ENCODE assay signal across 9 cellular contexts in the genomic region with DNA sequence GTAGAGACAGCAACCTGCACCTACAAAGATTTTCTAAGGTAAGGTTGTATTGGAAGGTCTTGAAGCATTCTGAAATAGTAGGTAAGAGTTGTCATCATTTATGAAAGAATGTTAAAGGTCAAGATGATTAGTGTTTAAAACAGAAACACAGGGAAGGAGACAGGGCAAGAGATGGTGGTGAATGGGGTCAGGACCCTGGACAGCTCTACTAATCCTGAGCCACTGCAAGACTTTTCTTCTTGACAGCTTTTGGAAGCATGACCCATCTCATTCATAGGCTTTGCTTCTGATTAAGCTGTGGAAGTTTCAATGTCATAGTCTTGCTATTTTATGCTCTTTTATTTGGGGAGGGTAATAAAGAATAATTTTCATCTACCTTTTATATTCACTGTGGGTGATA.
DNase-seq lines count a peak whose midpoint lies in the region; ATAC-seq and TF ChIP-seq lines count a peak whose summit lies in the region.
"Had no signal": no experiment of that assay in that cellular context is flagged by ENCODE, and none has a peak within 500 bp of the region (broad histone marks: within the 10 kb centered on the region; RNA-seq: fewer than 3 reads in every experiment).

No MANE protein-coding gene starts in this region.

- no peak overlapping the region for H3K27ac ChIP-seq in CD4-positive, CD25-positive, alpha-beta regulatory T cell (ENCODE audit: insufficient read depth, low read length, poor library complexity, severe bottlenecking)
- H3K27ac ChIP-seq: Peyer's patch had no signal

- no peak for ATAC-seq in CD4-positive, CD25-positive, alpha-beta regulatory T cell (ENCODE audit: low read depth in 2 of 2)
- ATAC-seq in activated CD8-positive, alpha-beta T cell treated with anti-CD3 and anti-CD28 coated beads for 36 hours: no peak
- ATAC-seq in GM19463 (IDR thresholded peaks at IDR 0.05; ENCODE audit: unreplicated experiment): no peak

- H3K36me3 Mint-ChIP-seq in CD4-positive, CD25-positive, alpha-beta regulatory T cell: peaks cover 3% of the 10 kb centered on the region
- H3K36me3 Mint-ChIP-seq in activated CD8-positive, alpha-beta T cell treated with anti-CD3 and anti-CD28 coated beads for 36 hours (ENCODE audit: low read depth): no peaks in the 10 kb centered on the region

- peaks cover 1% of the 10 kb centered on the region for H3K27me3 ChIP-seq in CD4-positive, CD25-positive, alpha-beta regulatory T cell (ENCODE audit: control insufficient read depth, insufficient read depth, low read length)
- H3K27me3 ChIP-seq: Peyer's patch had no signal

- H3K9me3 Mint-ChIP-seq in CD4-positive, CD25-positive, alpha-beta regulatory T cell: peaks cover 0 to 9% (median 0%) of the 10 kb centered on the region in 7 donors
- H3K9me3 Mint-ChIP-seq in activated CD8-positive, alpha-beta T cell treated with anti-CD3 and anti-CD28 coated beads for 36 hours: no peaks in the 10 kb centered on the region

- no peak for TF ChIP-seq CTCF in activated CD8-positive, alpha-beta T cell treated with anti-CD3 and anti-CD28 coated beads for 36 hours (IDR thresholded peaks at IDR 0.05)

- no peak overlapping the region for H3K4me3 ChIP-seq in CD4-positive, CD25-positive, alpha-beta regulatory T cell (ENCODE audit: low read depth, low read length)
- H3K4me3 ChIP-seq: Peyer's patch had no signal

- no peaks in the 10 kb centered on the region for H3K9me3 ChIP-seq in CD4-positive, CD25-positive, alpha-beta regulatory T cell (ENCODE audit: control insufficient read depth in 2 of 2, low read length in 2 of 2)
- H3K9me3 ChIP-seq: Peyer's patch had no signal

- no peaks in the 10 kb centered on the region for H3K4me1 Mint-ChIP-seq in CD4-positive, CD25-positive, alpha-beta regulatory T cell
- no peaks in the 10 kb centered on the region for H3K4me1 Mint-ChIP-seq in activated CD8-positive, alpha-beta T cell treated with anti-CD3 and anti-CD28 coated beads for 36 hours (ENCODE audit: low read depth)

- H3K4me1 ChIP-seq in CD4-positive, CD25-positive, alpha-beta regulatory T cell (ENCODE audit: control insufficient read depth, insufficient read depth, low read length, poor library complexity, severe bottlenecking): no peaks in the 10 kb centered on the region
- H3K4me1 ChIP-seq: Peyer's patch had no signal

- DNase-seq in CD4-positive, CD25-positive, alpha-beta regulatory T cell: peak in 2 of 3 donors; percentile 3 to 26
- DNase-seq in HS-27A (ENCODE audit: low read depth) (peak; percentile 8), iPS-NIHi7 (ENCODE audit: extremely low spot score) (peak; percentile 60), activated gamma-delta T cell (lab: John Stamatoyannopoulos, UW) (no peak), posterior cingulate gyrus (no peak), cerebellum (ENCODE audit: low spot score) (no peak)
- peak; percentile 54 for DNase-seq in activated CD8-positive, alpha-beta T cell treated with anti-CD3 and anti-CD28 coated beads for 36 hours
- DNase-seq: Peyer's patch had no signal

- H3K4me3 Mint-ChIP-seq in CD4-positive, CD25-positive, alpha-beta regulatory T cell: no peak overlapping the region
- no peak overlapping the region for H3K4me3 Mint-ChIP-seq in activated CD8-positive, alpha-beta T cell treated with anti-CD3 and anti-CD28 coated beads for 36 hours

- intact Hi-C loops in activated CD8-positive, alpha-beta T cell treated with anti-CD3 and anti-CD28 coated beads for 36 hours (cut with micrococcal nuclease): no loop called here
- intact Hi-C loops in posterior cingulate gyrus (cut with DNase I): no loop called here

- POLR2A ChIA-PET in activated CD8-positive, alpha-beta T cell treated with anti-CD3 and anti-CD28 coated beads for 36 hours (lab: Charles Lee): no interaction called here

- H3K27ac Mint-ChIP-seq in CD4-positive, CD25-positive, alpha-beta regulatory T cell: no peak overlapping the region
- no peak overlapping the region for H3K27ac Mint-ChIP-seq in activated CD8-positive, alpha-beta T cell treated with anti-CD3 and anti-CD28 coated beads for 36 hours

- CTCF ChIA-PET in activated CD8-positive, alpha-beta T cell treated with anti-CD3 and anti-CD28 coated beads for 36 hours (lab: Charles Lee): no interaction called here

- no peaks in the 10 kb centered on the region for H3K27me3 Mint-ChIP-seq in CD4-positive, CD25-positive, alpha-beta regulatory T cell
- H3K27me3 Mint-ChIP-seq in activated CD8-positive, alpha-beta T cell treated with anti-CD3 and anti-CD28 coated beads for 36 hours: peaks cover 16% of the 10 kb centered on the region

- H3K36me3 ChIP-seq in CD4-positive, CD25-positive, alpha-beta regulatory T cell (ENCODE audit: control insufficient read depth, insufficient read depth, low read length): no peaks in the 10 kb centered on the region
- H3K36me3 ChIP-seq: Peyer's patch had no signal

Comparison
In these comparisons a context has a peak if more than half of its experiments do, and no peak if none do; other contexts are left out.
1. DNase-seq: peak in CD4-positive, CD25-positive, alpha-beta regulatory T cell (2 of 3), HS-27A (single experiment), activated CD8-positive, alpha-beta T cell treated with anti-CD3 and anti-CD28 coated beads for 36 hours (single experiment) and iPS-NIHi7 (single experiment); none in activated gamma-delta T cell (single experiment), posterior cingulate gyrus (0 of 10) and cerebellum (single experiment).